ENCODE assay signal across 19 cellular contexts in the genomic region with DNA sequence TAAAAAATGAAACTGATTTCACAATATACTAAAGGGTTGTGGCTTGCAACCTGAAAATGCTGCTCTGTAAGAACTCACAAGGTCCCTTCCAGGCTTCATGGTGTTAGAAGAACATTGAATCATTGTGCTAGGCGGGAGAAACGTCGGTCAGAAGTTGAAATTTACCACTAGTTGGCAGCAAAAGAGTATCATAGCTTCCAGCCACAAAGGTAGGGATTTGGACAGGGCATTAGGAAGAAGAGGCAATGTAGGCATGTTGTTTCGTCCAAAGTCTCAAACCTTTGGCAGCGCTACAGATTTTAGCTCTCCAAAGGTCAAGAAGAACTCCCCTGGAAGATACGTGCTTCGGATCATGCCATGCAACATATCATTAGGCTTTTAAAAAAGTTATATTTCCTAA.
A peak's percentile ranks its signal among the peaks of the same experiment; 100 is the strongest.
DNase-seq lines count a peak whose midpoint lies in the region; ATAC-seq, FAIRE-seq and TF ChIP-seq lines count a peak whose summit lies in the region.
"Had no signal": no experiment of that assay in that cellular context is flagged by ENCODE, and none has a peak within 500 bp of the region (broad histone marks: within the 10 kb centered on the region; RNA-seq: fewer than 3 reads in every experiment).

No MANE protein-coding gene starts in this region.

- CTCF ChIA-PET in HepG2 (lab: Yijun Ruan, JAX; ENCODE audit: low intra/inter-chr PET ratio, low total read pairs) = no interaction called here
- CTCF ChIA-PET in PC-3 (lab: Charles Lee) = interaction anchor here (0.5 kb wide), 1 partner anchor 1300 kb away, joined by 3 read pairs; no protein-coding TSS in a partner anchor

- H3K4me1 ChIP-seq in liver (ENCODE audit: control insufficient read depth in 4 of 4, insufficient read depth in 4 of 4, low read length in 3 of 4) (peaks cover 0 to 8% (median 1%) of the 10 kb centered on the region in 4 donors), HepG2 (ENCODE audit: insufficient read depth, low read length) (no peaks in the 10 kb centered on the region), PC-3 (ENCODE audit: insufficient read depth, low read length) (no peaks in the 10 kb centered on the region), foreskin keratinocyte (no peaks in the 10 kb centered on the region), smooth muscle cell (ENCODE audit: low read depth) (no peaks in the 10 kb centered on the region)
- H3K4me1 ChIP-seq: sigmoid colon, tibial nerve had no signal

- no peak overlapping the region for H3K4me2 ChIP-seq in HepG2 (ENCODE audit: low read depth, low read length)
- no peak overlapping the region for H3K4me2 ChIP-seq in PC-3 (ENCODE audit: low read length)
- H3K4me2 ChIP-seq in smooth muscle cell = no peak overlapping the region

- no peaks in the 10 kb centered on the region for H3K36me3 ChIP-seq in liver (ENCODE audit: control insufficient read depth in 4 of 4, insufficient read depth in 3 of 4, low read depth in 1 of 4, low read length in 3 of 4)
- no peaks in the 10 kb centered on the region for H3K36me3 ChIP-seq in HepG2 (replicated peaks in 1 of 2; ENCODE audit: control insufficient read depth in 1 of 2, insufficient read depth in 2 of 2, low read length in 2 of 2)
- no peaks in the 10 kb centered on the region for H3K36me3 ChIP-seq in PC-3 (ENCODE audit: low read depth, low read length)
- H3K36me3 ChIP-seq in smooth muscle cell (ENCODE audit: low read depth) = no peaks in the 10 kb centered on the region
- H3K36me3 ChIP-seq: sigmoid colon, tibial nerve had no signal

- TF ChIP-seq RAD21 in liver (IDR thresholded peaks at IDR 0.05) (peak; percentile 71 to 73), HepG2 (CRISPR knock-in tag; IDR thresholded peaks at IDR 0.05) (no peak)

- no peaks in the 10 kb centered on the region for H3K36me3 Mint-ChIP-seq in activated naive CD4-positive, alpha-beta T cell treated with anti-CD3 and anti-CD28 coated beads, Interleukin-2, amount 50 U/mL, for 72 hours
- H3K36me3 Mint-ChIP-seq: brain had no signal

- no peak for TF ChIP-seq EP300 in HepG2 (IDR thresholded peaks at IDR 0.05; ENCODE audit: low read depth in 2 of 2, low read length in 2 of 2)
- TF ChIP-seq EP300 in HepG2 (CRISPR knock-in tag; IDR thresholded peaks at IDR 0.05; ENCODE audit: borderline replicate concordance) = no peak

- H3K4me3 ChIP-seq in liver (ENCODE audit: low read depth in 1 of 3, low read length in 3 of 3) (no peak overlapping the region), HepG2 (replicated peaks in 1 of 3; ENCODE audit: insufficient read depth in 1 of 3, low read depth in 2 of 3, low read length in 3 of 3) (no peak overlapping the region), PC-3 (ENCODE audit: low read length) (no peak overlapping the region), smooth muscle cell (no peak overlapping the region)
- H3K4me3 ChIP-seq: sigmoid colon, tibial nerve had no signal

- no peak for ATAC-seq in HepG2
- ATAC-seq in PC-3 = no peak
- peak; percentile 57 for ATAC-seq in foreskin keratinocyte
- no peak for ATAC-seq in activated naive CD4-positive, alpha-beta T cell treated with anti-CD3 and anti-CD28 coated beads, Interleukin-2, amount 50 U/mL, for 72 hours
- no peak for ATAC-seq in GM21723 (IDR thresholded peaks at IDR 0.05; ENCODE audit: unreplicated experiment)

- in situ Hi-C loops in HepG2 (cut with HindIII; ENCODE audit: extremely low pct_ligation_motif_present, low pct_unique_long_range_greater_than_20kb) = no loop called here

- no peaks in the 10 kb centered on the region for H3K9me2 ChIP-seq in PC-3 (replicated peaks; ENCODE audit: low read length)

- no peak overlapping the region for H3K9ac ChIP-seq in liver (ENCODE audit: low read depth in 1 of 2, low read length in 2 of 2)
- H3K9ac ChIP-seq in HepG2 (ENCODE audit: insufficient read depth, low read depth, low read length) = no peak overlapping the region
- no peak overlapping the region for H3K9ac ChIP-seq in PC-3 (ENCODE audit: low read length)
- no peak overlapping the region for H3K9ac ChIP-seq in smooth muscle cell (ENCODE audit: low read depth)

- intact Hi-C loops in HepG2 (cut with micrococcal nuclease; ENCODE audit: unreplicated experiment) = no loop called here
- intact Hi-C loops in PC-3 (cut with micrococcal nuclease) = loop anchor here (10.0 kb wide), 1 partner anchor 282 kb away; no protein-coding TSS in a partner anchor

- H3F3A ChIP-seq in PC-3 (ENCODE audit: low read length, unreplicated experiment) (no peaks in the 10 kb centered on the region), smooth muscle cell (ENCODE audit: low read depth) (no peaks in the 10 kb centered on the region)

- H2AFZ ChIP-seq in HepG2 (ENCODE audit: low read length) (no peak overlapping the region), PC-3 (ENCODE audit: low read length) (no peak overlapping the region), smooth muscle cell (ENCODE audit: low read depth) (no peak overlapping the region)

- WGBS in liver = 39% methylated on average over 7 of the region's 7 CpGs
- WGBS in HepG2 (ENCODE audit: low lambda C conversion rate) = 7% methylated on average over 7 of the region's 7 CpGs
- WGBS in smooth muscle cell (ENCODE audit: low lambda C conversion rate) = 73% methylated on average over 7 of the region's 7 CpGs

- no peak overlapping the region for H3K27ac ChIP-seq in liver (ENCODE audit: low read depth in 1 of 2, low read length in 2 of 2)
- no peak overlapping the region for H3K27ac ChIP-seq in HepG2 (ENCODE audit: extremely low read length, insufficient read depth, low read length)
- no peak overlapping the region for H3K27ac ChIP-seq in PC-3 (ENCODE audit: low read length)
- no peak overlapping the region for H3K27ac ChIP-seq in foreskin keratinocyte
- no peak overlapping the region for H3K27ac ChIP-seq in smooth muscle cell (ENCODE audit: low read depth)
- H3K27ac ChIP-seq: sigmoid colon, tibial nerve had no signal

- H3K9me3 Mint-ChIP-seq in activated naive CD4-positive, alpha-beta T cell treated with anti-CD3 and anti-CD28 coated beads, Interleukin-2, amount 50 U/mL, for 72 hours = peaks cover 0 to 7% of the 10 kb centered on the region in 2 donors
- H3K9me3 Mint-ChIP-seq: activated naive CD4-positive, alpha-beta T cell treated with anti-CD3 and anti-CD28 coated beads for 36 hours; brain had no signal

- no peaks in the 10 kb centered on the region for H3K9me3 ChIP-seq in liver (ENCODE audit: control insufficient read depth in 4 of 4, low read length in 3 of 4)
- H3K9me3 ChIP-seq in HepG2 (ENCODE audit: low read length) = peaks cover 56% of the 10 kb centered on the region
- H3K9me3 ChIP-seq in PC-3 (ENCODE audit: low read length) = no peaks in the 10 kb centered on the region
- H3K9me3 ChIP-seq in smooth muscle cell (replicated peaks; ENCODE audit: low read depth) = no peaks in the 10 kb centered on the region
- H3K9me3 ChIP-seq: sigmoid colon, tibial nerve had no signal

- H3K79me2 ChIP-seq in HepG2 (ENCODE audit: insufficient read depth, low read length) = no peaks in the 10 kb centered on the region
- H3K79me2 ChIP-seq in PC-3 (ENCODE audit: low read length) = no peaks in the 10 kb centered on the region
- no peaks in the 10 kb centered on the region for H3K79me2 ChIP-seq in smooth muscle cell (ENCODE audit: low read depth)

- H3K27me3 ChIP-seq in liver (ENCODE audit: control insufficient read depth in 4 of 4, insufficient read depth in 4 of 4, low read length in 3 of 4) (no peaks in the 10 kb centered on the region), HepG2 (ENCODE audit: control insufficient read depth in 1 of 2, insufficient read depth in 2 of 2, low read length in 2 of 2) (no peaks in the 10 kb centered on the region), PC-3 (ENCODE audit: low read length) (no peaks in the 10 kb centered on the region), foreskin keratinocyte (no peaks in the 10 kb centered on the region), smooth muscle cell (ENCODE audit: low read depth) (no peaks in the 10 kb centered on the region)
- H3K27me3 ChIP-seq: sigmoid colon, tibial nerve had no signal

- DNase-seq in HepG2 (ENCODE audit: low spot score) = no peak
- peak; percentile 49 for DNase-seq in PC-3
- DNase-seq in foreskin keratinocyte = peak; percentile 9 to 49
- no peak for DNase-seq in smooth muscle cell (lab: John Stamatoyannopoulos, UW; ENCODE audit: unreplicated experiment)
- no peak for DNase-seq in activated naive CD4-positive, alpha-beta T cell treated with anti-CD3 and anti-CD28 coated beads, Interleukin-2, amount 50 U/mL, for 72 hours (ENCODE audit: low spot score in 2 of 2)
- no peak for DNase-seq in NK-92 (lab: John Stamatoyannopoulos, UW; ENCODE audit: unreplicated experiment)
- DNase-seq: activated CD8-positive, alpha-beta memory T cell treated with anti-CD3 and anti-CD28 coated beads, Interleukin-2, amount 50 U/mL, for 48 hours; activated naive CD4-positive, alpha-beta T cell treated with anti-CD3 and anti-CD28 coated beads for 36 hours; NCI-H345; sigmoid colon; stimulated activated CD4-positive, alpha-beta T cell treated with anti-CD3 and anti-CD28 coated beads, Interleukin-4, amount 100 ng/mL, for 1 hour had no signal

- TF ChIP-seq CTCF in liver (IDR thresholded peaks at IDR 0.05; ENCODE audit: low read depth, low read length, missing input control) (peak; percentile 29), HepG2 (CRISPR knock-in tag; IDR thresholded peaks at IDR 0.05) (no peak), PC-3 (conservative IDR thresholded peaks at IDR 0.05; ENCODE audit: low read depth, low read length) (peak; percentile 57), foreskin keratinocyte (conservative IDR thresholded peaks at IDR 0.05) (peak; percentile 71), smooth muscle cell (IDR thresholded peaks at IDR 0.05; ENCODE audit: borderline replicate concordance, insufficient read depth, poor library complexity, severe bottlenecking) (no peak)

- no peaks in the 10 kb centered on the region for H4K20me1 ChIP-seq in HepG2 (ENCODE audit: insufficient read depth, low read length)
- H4K20me1 ChIP-seq in PC-3 (ENCODE audit: low read length) = no peaks in the 10 kb centered on the region
- H4K20me1 ChIP-seq in smooth muscle cell (ENCODE audit: low read depth) = no peaks in the 10 kb centered on the region

- no peak for TF ChIP-seq POLR2A in HepG2 (IDR thresholded peaks at IDR 0.05; ENCODE audit: insufficient read depth in 1 of 2, low read depth in 2 of 2, low read length in 2 of 2)

- POLR2A ChIA-PET in HepG2 (lab: Yijun Ruan, JAX) = no interaction called here
- POLR2A ChIA-PET in PC-3 (lab: Charles Lee; ENCODE audit: unreplicated experiment) = no interaction called here

- FAIRE-seq in HepG2 (lab: Jason Lieb, UNC) = no peak
- FAIRE-seq: D721Med, GM18507, GM19239 had no signal

- H3K27ac Mint-ChIP-seq in activated naive CD4-positive, alpha-beta T cell treated with anti-CD3 and anti-CD28 coated beads, Interleukin-2, amount 50 U/mL, for 72 hours = no peak overlapping the region
- H3K27ac Mint-ChIP-seq: activated naive CD4-positive, alpha-beta T cell treated with anti-CD3 and anti-CD28 coated beads for 36 hours; brain; T-helper 1 cell treated with Interleukin-12 subunit alpha and Interleukin-12 subunit beta and Interleukin-4 antibody, amounts not matched to agents 30 μg/mL and 1 μg/mL, for 36 hours had no signal

- no TSS peak for BruUV-seq in HepG2 (replicated peaks; lab: Mats Ljungman, UMichigan)
- BruUV-seq in PC-3 (replicated peaks; lab: Mats Ljungman, UMichigan) = no TSS peak

TF ChIP-seq in liver, 16 proteins besides CTCF, POLR2A, EP300 and RAD21 (continues in another document):
- TF ChIP-seq HNF4G (IDR thresholded peaks at IDR 0.05) (peak; percentile 40), SP1 (IDR thresholded peaks at IDR 0.05) (no peak)

Comparison
In these comparisons a context has a peak if more than half of its experiments do, and no peak if none do; other contexts are left out.
1. CTCF ChIP-seq: peak in liver (single experiment), PC-3 (single experiment) and foreskin keratinocyte (single experiment); none in HepG2 (single experiment) and smooth muscle cell (single experiment).
2. DNase-seq: peak in PC-3 (single experiment) and foreskin keratinocyte (2 of 2); none in HepG2 (single experiment), smooth muscle cell (single experiment), activated naive CD4-positive, alpha-beta T cell treated with anti-CD3 and anti-CD28 coated beads, Interleukin-2, amount 50 U/mL, for 72 hours (0 of 2) and NK-92 (single experiment).